ENCODE assay signal across 29 cellular contexts in the genomic region with DNA sequence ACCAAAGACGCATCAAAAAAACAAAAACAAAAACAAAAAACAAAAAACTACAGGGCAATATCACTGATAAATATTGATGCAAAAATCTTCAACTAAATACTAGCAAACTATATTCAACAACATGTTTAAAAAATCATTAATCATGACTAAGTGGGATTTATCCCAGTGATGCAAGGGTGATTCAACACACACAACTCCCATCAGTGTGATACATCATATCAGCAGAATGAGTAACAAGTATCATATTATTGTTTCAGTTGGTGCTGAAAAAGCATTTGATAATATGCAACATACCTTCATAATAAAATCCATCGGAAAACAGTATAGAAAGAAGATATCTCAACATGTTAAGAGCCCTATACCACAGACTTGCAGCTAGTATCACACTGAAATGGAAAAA.
"Had no signal": no experiment of that assay in that cellular context is flagged by ENCODE, and none has a peak within 500 bp of the region (broad histone marks: within the 10 kb centered on the region; RNA-seq: fewer than 3 reads in every experiment).

No MANE protein-coding gene starts in this region.

- H3K4me1 Mint-ChIP-seq: activated naive CD8-positive, alpha-beta T cell treated with anti-CD3 and anti-CD28 coated beads, Interleukin-2, amount 50 U/mL, for 24 hours; brain had no signal

- H3K4me3 ChIP-seq: colonic mucosa, MG63, PC-9, SK-N-MC had no signal

- DNase-seq: activated CD4-positive, alpha-beta memory T cell treated with anti-CD3 and anti-CD28 coated beads, Interleukin-2, amount 10 ng/mL, durations not matched to agents 7 days and 5 days; activated CD4-positive, alpha-beta T cell treated with anti-CD3 and anti-CD28 coated beads for 36 hours; activated CD4-positive, alpha-beta T cell treated with anti-CD3 and anti-CD28 coated beads, Interleukin-2, amount 50 U/mL, for 1 hour; activated naive CD8-positive, alpha-beta T cell treated with anti-CD3 and anti-CD28 coated beads, Interleukin-2, amount 50 U/mL, for 24 hours; activated T-cell treated with anti-CD3 and anti-CD28 coated beads for 4 hours; activated T-cell treated with anti-CD3 and anti-CD28 coated beads, Interleukin-2, amount 50 U/mL, for 72 hours; amygdala; colonic mucosa; MG63; MV-4-11; NCI-H1105; NCI-H1436; NCI-H1694 treated with DMSO at 0.1 percent for 48 hours; NCI-H2029 treated with DMSO at 0.1 percent for 48 hours; NCI-H345; NCI-H510A treated with DMSO at 0.1 percent for 48 hours; NCI-H69; NK-92 treated with Interleukin-12 subunit alpha and Interleukin-12 subunit beta, amount 100 ng/mL, for 24 hours; PC-9; T-cell; T-helper 2 cell; T1000 had no signal

- ATAC-seq: activated CD4-positive, alpha-beta T cell treated with anti-CD3 and anti-CD28 coated beads for 36 hours; activated naive CD4-positive, alpha-beta T cell treated with anti-CD3 and anti-CD28 coated beads, Interleukin-2, amount 50 U/mL, for 72 hours; activated naive CD8-positive, alpha-beta T cell treated with anti-CD3 and anti-CD28 coated beads, Interleukin-2, amount 50 U/mL, for 24 hours; activated T-cell treated with anti-CD3 and anti-CD28 coated beads, Interleukin-2, amount 50 U/mL, for 72 hours; Right ventricle myocardium inferior; T-cell had no signal

- H3K9me3 Mint-ChIP-seq: activated CD4-positive, alpha-beta memory T cell treated with anti-CD3 and anti-CD28 coated beads, Interleukin-2, amount 10 ng/mL, durations not matched to agents 7 days and 5 days had no signal

- H3K4me3 Mint-ChIP-seq: activated CD4-positive, alpha-beta memory T cell treated with anti-CD3 and anti-CD28 coated beads, Interleukin-2, amount 10 ng/mL, durations not matched to agents 7 days and 5 days; activated CD4-positive, alpha-beta T cell treated with anti-CD3 and anti-CD28 coated beads for 36 hours; activated naive CD8-positive, alpha-beta T cell treated with anti-CD3 and anti-CD28 coated beads, Interleukin-2, amount 50 U/mL, for 24 hours; activated T-cell treated with anti-CD3 and anti-CD28 coated beads, Interleukin-2, amount 50 U/mL, for 72 hours; brain; T-cell had no signal

- H3K27me3 Mint-ChIP-seq: activated CD4-positive, alpha-beta memory T cell treated with anti-CD3 and anti-CD28 coated beads, Interleukin-2, amount 10 ng/mL, durations not matched to agents 7 days and 5 days; activated CD4-positive, alpha-beta T cell treated with anti-CD3 and anti-CD28 coated beads for 36 hours; activated naive CD8-positive, alpha-beta T cell treated with anti-CD3 and anti-CD28 coated beads, Interleukin-2, amount 50 U/mL, for 24 hours; brain; T-cell had no signal

- H3K27ac ChIP-seq: colonic mucosa, KMS-11, PC-9, SK-N-MC, VCaP had no signal

- H3K27me3 ChIP-seq: colonic mucosa, MG63 had no signal

- H3K36me3 Mint-ChIP-seq: activated naive CD4-positive, alpha-beta T cell treated with anti-CD3 and anti-CD28 coated beads, Interleukin-2, amount 50 U/mL, for 72 hours; brain; T-cell had no signal

- H3K27ac Mint-ChIP-seq: activated CD4-positive, alpha-beta memory T cell treated with anti-CD3 and anti-CD28 coated beads, Interleukin-2, amount 10 ng/mL, durations not matched to agents 7 days and 5 days; activated CD4-positive, alpha-beta T cell treated with anti-CD3 and anti-CD28 coated beads for 36 hours; activated naive CD4-positive, alpha-beta T cell treated with anti-CD3 and anti-CD28 coated beads, Interleukin-2, amount 50 U/mL, for 72 hours; activated naive CD8-positive, alpha-beta T cell treated with anti-CD3 and anti-CD28 coated beads, Interleukin-2, amount 50 U/mL, for 24 hours; activated T-cell treated with anti-CD3 and anti-CD28 coated beads, Interleukin-2, amount 50 U/mL, for 72 hours; activated T-helper 2 cell treated with anti-CD3 and anti-CD28 coated beads, Interferon-gamma antibody, Interleukin-2, Interleukin-4, amounts not matched to agents 10 μg/mL and 5 μg/mL and 100 μg/mL, durations not matched to agents 14 hours and 24 hours and 36 hours; brain; T-cell had no signal

- H3K4me1 ChIP-seq: colonic mucosa had no signal

- H3K4me2 ChIP-seq: KMS-11, PC-9 had no signal

- H3K9me3 ChIP-seq: colonic mucosa, MG63 had no signal

- H3K9ac ChIP-seq: KMS-11 had no signal

- H3K36me3 ChIP-seq: colonic mucosa, MG63 had no signal
